In genomic region chr22:50419116-50419515, GRCh38 we compare ENCODE assay signal across 17 cellular contexts. TPM values are rescaled to one million over a fixed set of nuclear protein-coding genes. Genes with fewer than 3 reads are reported as not detected.
DNase-seq lines count a peak whose midpoint lies in the region; ATAC-seq, FAIRE-seq and TF ChIP-seq lines count a peak whose summit lies in the region.
"Had no signal": no experiment of that assay in that cellular context is flagged by ENCODE, and none has a peak within 500 bp of the region (broad histone marks: within the 10 kb centered on the region; RNA-seq: fewer than 3 reads in every experiment).

No MANE protein-coding gene starts in this region.

- ATAC-seq in Right ventricle myocardium superior (ENCODE audit: poor library complexity) (no peak), left cardiac atrium (no peak), HG03025 (IDR thresholded peaks at IDR 0.05; ENCODE audit: low FRiP score, unreplicated experiment) (no peak)
- ATAC-seq: A549, GM23338 had no signal

- TF ChIP-seq CTCF in kidney (IDR thresholded peaks at IDR 0.05; ENCODE audit: borderline replicate concordance, extremely low read depth, insufficient read depth): no peak
- TF ChIP-seq CTCF in vagina (IDR thresholded peaks at IDR 0.05): no peak

- no peaks in the 10 kb centered on the region for H3K27me3 ChIP-seq in vagina
- H3K27me3 ChIP-seq: BE2C had no signal

- TF ChIP-seq POLR2A in vagina (IDR thresholded peaks at IDR 0.05): no peak

- H3K36me3 ChIP-seq in kidney (ENCODE audit: control insufficient read depth in 1 of 2, insufficient read depth in 2 of 2, low read length in 2 of 2) (peaks cover 66 to 78% of the 10 kb centered on the region in 2 donors), vagina (peaks cover 0 to 94% of the 10 kb centered on the region in 2 donors)

- intact Hi-C loops in Right ventricle myocardium superior (cut with DNase I): no loop called here
- intact Hi-C loops in left cardiac atrium (cut with DNase I): no loop called here
- intact Hi-C loops in kidney (cut with DNase I): no loop called here
- intact Hi-C loops in vagina (cut with DNase I): no loop called here

- no peaks in the 10 kb centered on the region for H3K9me3 ChIP-seq in kidney (ENCODE audit: control insufficient read depth in 1 of 2, low read length in 2 of 2)
- no peaks in the 10 kb centered on the region for H3K9me3 ChIP-seq in vagina
- H3K9me3 ChIP-seq: A549, BE2C had no signal

- H3K4me1 ChIP-seq in kidney (ENCODE audit: control insufficient read depth in 1 of 2, insufficient read depth in 1 of 2, low read depth in 1 of 2, low read length in 2 of 2) (no peaks in the 10 kb centered on the region), vagina (no peaks in the 10 kb centered on the region)
- H3K4me1 ChIP-seq: A549, BE2C had no signal

- H3K27ac ChIP-seq in caudate nucleus (ENCODE audit: low read depth, low read length): peak overlapping the region; percentile 63
- no peak overlapping the region for H3K27ac ChIP-seq in kidney (ENCODE audit: low read depth in 2 of 2, low read length in 2 of 2)
- H3K27ac ChIP-seq in temporal lobe (ENCODE audit: low read depth, low read length): peak overlapping the region; percentile 82
- no peak overlapping the region for H3K27ac ChIP-seq in vagina
- H3K27ac ChIP-seq: A549, C4-2B had no signal

- no peak overlapping the region for H3K4me3 ChIP-seq in kidney (ENCODE audit: low read length in 2 of 2)
- no peak overlapping the region for H3K4me3 ChIP-seq in vagina
- H3K4me3 ChIP-seq: A549, GM23338 had no signal

- H3K9ac ChIP-seq in kidney (ENCODE audit: low read length in 2 of 2): no peak overlapping the region

- DNase-seq in Right ventricle myocardium superior (peak; percentile 32), left cardiac atrium (no peak), caudate nucleus (lab: John Stamatoyannopoulos, UW) (no peak), kidney (peak; percentile 55), vagina (ENCODE audit: extremely low spot score in 2 of 2) (no peak)
- DNase-seq: BE2C; CD4-positive, alpha-beta memory T cell; DMS79 treated with DMSO at 0.1 percent for 48 hours; EL; H7 had no signal

- FAIRE-seq in kidney (lab: Jason Lieb, UNC): no peak
- FAIRE-seq: A549, G401.6, GM12891 had no signal

RNA-seq across cellular contexts. Expression of gene SBF1, which starts 55.7 kb away (rescaled TPM):
- total RNA-seq in Right ventricle myocardium superior: 46.6 TPM
- 10 to 100 TPM; 44.9 to 54.4 TPM for total RNA-seq in left cardiac atrium
- total RNA-seq in kidney: 73.9 TPM
- polyA plus RNA-seq in kidney (ENCODE audit: insufficient read depth, low read depth, low replicate concordance): 18.1 TPM
- 73.8 TPM for total RNA-seq in temporal lobe
- 37.3 TPM for total RNA-seq in vagina

Comparison
In these comparisons a context has a peak if more than half of its experiments do, and no peak if none do; other contexts are left out.
1. DNase-seq: peak in Right ventricle myocardium superior (single experiment) and kidney (single experiment); none in left cardiac atrium (single experiment), caudate nucleus (0 of 61) and vagina (0 of 2).
2. H3K27ac ChIP-seq: peak in caudate nucleus (single experiment) and temporal lobe (single experiment); none in kidney (0 of 2) and vagina (single experiment).